ENCODE assay signal across 14 cellular contexts in genomic region chr15:73941044-73941443, GRCh38. TPM values are rescaled to one million over a fixed set of nuclear protein-coding genes. Genes with fewer than 3 reads are reported as not detected.
DNase-seq lines count a peak whose midpoint lies in the region; ATAC-seq and TF ChIP-seq lines count a peak whose summit lies in the region.
"Had no signal": no experiment of that assay in that cellular context is flagged by ENCODE, and none has a peak within 500 bp of the region (broad histone marks: within the 10 kb centered on the region; RNA-seq: fewer than 3 reads in every experiment).

No MANE protein-coding gene starts in this region.

- peaks cover 8% of the 10 kb centered on the region for H3K4me1 ChIP-seq in endodermal cell (ENCODE audit: control insufficient read depth, insufficient read depth, low read length)
- H3K4me1 ChIP-seq in GM23338 (ENCODE audit: insufficient read depth), result no peaks in the 10 kb centered on the region
- no peaks in the 10 kb centered on the region for H3K4me1 ChIP-seq in mucosa of descending colon (ENCODE audit: low read depth)

- no peaks in the 10 kb centered on the region for H3K9me3 Mint-ChIP-seq in endodermal cell
- no peaks in the 10 kb centered on the region for H3K9me3 Mint-ChIP-seq in GM23338
- no peaks in the 10 kb centered on the region for H3K9me3 Mint-ChIP-seq in progenitor cell of endocrine pancreas (ENCODE audit: low read depth)
- H3K9me3 Mint-ChIP-seq: brain; IgD-negative memory B cell; stimulated activated memory B cell treated with anti-CD40 and anti-IgM and Interleukin-4, amounts not matched to agents 10 μg/mL and 1 μg/mL and 100 μg/mL, for 72 hours had no signal

- H3K27me3 Mint-ChIP-seq in endodermal cell (ENCODE audit: insufficient read depth) (peaks cover 6% of the 10 kb centered on the region), GM23338 (ENCODE audit: insufficient read depth, low read depth, poor library complexity) (peaks cover 6% of the 10 kb centered on the region), progenitor cell of endocrine pancreas (no peaks in the 10 kb centered on the region)
- H3K27me3 Mint-ChIP-seq: IgD-negative memory B cell had no signal

- H3K4me1 Mint-ChIP-seq in endodermal cell, result peaks cover 25% of the 10 kb centered on the region
- H3K4me1 Mint-ChIP-seq in GM23338, result peaks cover 13% of the 10 kb centered on the region
- peaks cover 7% of the 10 kb centered on the region for H3K4me1 Mint-ChIP-seq in progenitor cell of endocrine pancreas (ENCODE audit: low read depth)

- no peaks in the 10 kb centered on the region for H3K36me3 ChIP-seq in endodermal cell (ENCODE audit: control insufficient read depth, insufficient read depth, low read length)
- H3K36me3 ChIP-seq in GM23338 (ENCODE audit: insufficient read depth), result no peaks in the 10 kb centered on the region
- H3K36me3 ChIP-seq in mucosa of descending colon (ENCODE audit: low read depth), result no peaks in the 10 kb centered on the region
- H3K36me3 ChIP-seq: right lobe of liver had no signal

- H3K27me3 ChIP-seq in endodermal cell (ENCODE audit: control insufficient read depth, insufficient read depth, low read length, poor library complexity, severe bottlenecking) (no peaks in the 10 kb centered on the region), GM23338 (ENCODE audit: insufficient read depth) (no peaks in the 10 kb centered on the region)
- H3K27me3 ChIP-seq: right lobe of liver had no signal

- WGBS in endodermal cell (ENCODE audit: insufficient coverage in 1 of 2, insufficient read length in 1 of 2), 2 experiments, result 100% methylated on average over 1 of the region's 1 CpG; no CpG with 5 or more reads in 1 of the 2 experiments

- no peaks in the 10 kb centered on the region for H3K9me2 ChIP-seq in GM23338 (ENCODE audit: insufficient read depth)

- peak overlapping the region; percentile 4 for H3K27ac ChIP-seq in endodermal cell (ENCODE audit: low read depth, low read length)
- H3K27ac ChIP-seq in GM23338 (ENCODE audit: low read depth), result no peak overlapping the region
- H3K27ac ChIP-seq: right lobe of liver had no signal

- TF ChIP-seq CTCF in endodermal cell (conservative IDR thresholded peaks at IDR 0.05) (no peak), GM23338 (conservative IDR thresholded peaks at IDR 0.05; ENCODE audit: low read depth in 2 of 2) (no peak), mucosa of descending colon (IDR thresholded peaks at IDR 0.05) (no peak), progenitor cell of endocrine pancreas (IDR thresholded peaks at IDR 0.05; ENCODE audit: unreplicated experiment) (no peak)

- H3K9me3 ChIP-seq in endodermal cell (ENCODE audit: control insufficient read depth, low read length) (no peaks in the 10 kb centered on the region), mucosa of descending colon (no peaks in the 10 kb centered on the region)
- H3K9me3 ChIP-seq: Caco-2, right lobe of liver had no signal

- H2AFZ ChIP-seq in GM23338, result no peak overlapping the region

- H3K4me2 ChIP-seq in GM23338, result no peak overlapping the region

- H3K4me3 ChIP-seq in endodermal cell (ENCODE audit: low read length), result no peak overlapping the region
- H3K4me3 ChIP-seq in GM23338, result no peak overlapping the region
- H3K4me3 ChIP-seq in mucosa of descending colon, result no peak overlapping the region
- H3K4me3 ChIP-seq: right lobe of liver had no signal

- no peaks in the 10 kb centered on the region for H3K79me2 ChIP-seq in GM23338 (replicated peaks; ENCODE audit: insufficient read depth)

- no peaks in the 10 kb centered on the region for H3F3A ChIP-seq in GM23338 (replicated peaks; ENCODE audit: low read depth)

- H3K9ac ChIP-seq in endodermal cell (ENCODE audit: extremely low read depth, low read length, poor library complexity, severe bottlenecking), result no peak overlapping the region

- no peaks in the 10 kb centered on the region for H4K20me1 ChIP-seq in GM23338 (replicated peaks; ENCODE audit: insufficient read depth)

- no peak; the same call in 2 of the 3 replicates for ATAC-seq in GM23338
- no peak for ATAC-seq in mucosa of descending colon
- ATAC-seq: stimulated activated memory B cell treated with anti-CD40 and anti-IgM and Interleukin-4, amounts not matched to agents 10 μg/mL and 1 μg/mL and 100 μg/mL, for 72 hours had no signal

- no peak overlapping the region for H3K27ac Mint-ChIP-seq in endodermal cell
- no peak overlapping the region for H3K27ac Mint-ChIP-seq in GM23338
- no peak overlapping the region for H3K27ac Mint-ChIP-seq in progenitor cell of endocrine pancreas
- H3K27ac Mint-ChIP-seq: IgD-negative memory B cell; stimulated activated memory B cell treated with anti-CD40 and anti-IgM and Interleukin-4, amounts not matched to agents 10 μg/mL and 1 μg/mL and 100 μg/mL, for 72 hours had no signal

- intact Hi-C loops in mucosa of descending colon (cut with DNase I, micrococcal nuclease), result no loop called here

- no peaks in the 10 kb centered on the region for H3K36me3 Mint-ChIP-seq in endodermal cell (ENCODE audit: low read depth)
- no peaks in the 10 kb centered on the region for H3K36me3 Mint-ChIP-seq in GM23338 (ENCODE audit: low read depth)
- no peaks in the 10 kb centered on the region for H3K36me3 Mint-ChIP-seq in progenitor cell of endocrine pancreas (ENCODE audit: insufficient read depth)
- H3K36me3 Mint-ChIP-seq: brain; IgD-negative memory B cell; stimulated activated memory B cell treated with anti-CD40 and anti-IgM and Interleukin-4, amounts not matched to agents 10 μg/mL and 1 μg/mL and 100 μg/mL, for 72 hours had no signal

- DNase-seq in AG08396 (ENCODE audit: low spot score), result peak; percentile 83
- DNase-seq in NCI-H226, result peak; percentile 98
- no peak for DNase-seq in endodermal cell
- DNase-seq in myocyte (ENCODE audit: low read depth), result peak; percentile 71
- DNase-seq in GM23338 (ENCODE audit: low spot score), result no peak
- DNase-seq in mucosa of descending colon, result no peak
- DNase-seq in dermis blood vessel endothelial cell, result no peak
- no peak for DNase-seq in progenitor cell of endocrine pancreas (ENCODE audit: low spot score, unreplicated experiment)
- DNase-seq: Caco-2, NCI-H510A treated with DMSO at 0.1 percent for 48 hours had no signal

- H3K4me3 Mint-ChIP-seq in endodermal cell, result no peak overlapping the region
- no peak overlapping the region for H3K4me3 Mint-ChIP-seq in GM23338
- H3K4me3 Mint-ChIP-seq in progenitor cell of endocrine pancreas (ENCODE audit: low read depth), result no peak overlapping the region
- H3K4me3 Mint-ChIP-seq: brain; stimulated activated memory B cell treated with anti-CD40 and anti-IgM and Interleukin-4, amounts not matched to agents 10 μg/mL and 1 μg/mL and 100 μg/mL, for 72 hours had no signal

TF ChIP-seq in GM23338, 12 proteins besides CTCF, POLR2A, EP300 and RAD21 (continues in another document):
- TF ChIP-seq EZH2phosphoT487 (IDR thresholded peaks at IDR 0.05; ENCODE audit: unreplicated experiment) (no peak), EZH2 (IDR thresholded peaks at IDR 0.05; ENCODE audit: low read depth, unreplicated experiment) (no peak), ZNF331 (CRISPR knock-in tag; IDR thresholded peaks at IDR 0.05; ENCODE audit: low read depth) (no peak), ZNF114 (CRISPR knock-in tag; IDR thresholded peaks at IDR 0.05) (no peak), STAT1 (IDR thresholded peaks at IDR 0.05; ENCODE audit: unreplicated experiment) (no peak), ETS1 (IDR thresholded peaks at IDR 0.05) (no peak), CREB1 (CRISPR knock-in tag; IDR thresholded peaks at IDR 0.05; ENCODE audit: low read depth) (no peak)

RNA-seq across cellular contexts. Expression of gene LOXL1, which starts 14.8 kb away (rescaled TPM):
- total RNA-seq in endodermal cell (10 to 100 TPM; 21.3 to 31.8 TPM), myocyte (129 and 136 TPM in 2 replicates), mucosa of descending colon (1 to 10 TPM in 2 of 3 donors, under 1 TPM in 1; 0.87 to 7.9 (median 5.1) TPM), dermis blood vessel endothelial cell (0.68 and 0.70 TPM in 2 replicates), progenitor cell of endocrine pancreas (17.1 and 17.4 TPM in 2 replicates)
- polyA plus RNA-seq in endodermal cell (2013, experiment 1 of 2), result 92.7 TPM
- polyA plus RNA-seq in endodermal cell (2013, experiment 2 of 2), result 93.8 TPM
- 758 TPM for polyA plus RNA-seq in myocyte (2012)
- 6.8 and 10.8 TPM in 2 replicates for total RNA-seq in GM23338 (2014; rRNA removed; shearing (Covaris generic))
- 6.9 and 10.3 TPM in 2 replicates for polyA plus RNA-seq in GM23338 (2016; fragmentation: Nextera tagmentation; extraction: Ambion mirVana)

RNA-seq across cellular contexts. Expression of gene STOML1, which starts 51.1 kb away (rescaled TPM):
- total RNA-seq in endodermal cell (1 to 10 TPM; 4.4 to 5.5 TPM), myocyte (32.2 and 35.1 TPM in 2 replicates), mucosa of descending colon (10 to 100 TPM; 11.5 to 13.4 (median 12.4) TPM), dermis blood vessel endothelial cell (19.9 and 22.3 TPM in 2 replicates), progenitor cell of endocrine pancreas (8.0 and 8.7 TPM in 2 replicates)
- polyA plus RNA-seq in endodermal cell (2013, experiment 1 of 2), result 7.9 TPM
- polyA plus RNA-seq in endodermal cell (2013, experiment 2 of 2), result 6.8 TPM
- polyA plus RNA-seq in myocyte (2012), result 52.1 TPM
- 2.4 and 2.7 TPM in 2 replicates for total RNA-seq in GM23338 (2014; rRNA removed; shearing (Covaris generic))
- 1.5 and 2.3 TPM in 2 replicates for polyA plus RNA-seq in GM23338 (2016; fragmentation: Nextera tagmentation; extraction: Ambion mirVana)

RNA-seq across cellular contexts. Expression of gene PML, which starts 53.5 kb away (rescaled TPM):
- total RNA-seq in endodermal cell (10 to 100 TPM; 26.5 to 28.9 TPM), myocyte (33.8 and 43.0 TPM in 2 replicates), mucosa of descending colon (10 to 100 TPM; 27.6 to 52.2 (median 35.6) TPM), dermis blood vessel endothelial cell (95.5 and 176 TPM in 2 replicates), progenitor cell of endocrine pancreas (27.8 and 29.9 TPM in 2 replicates)
- 25.5 TPM for polyA plus RNA-seq in endodermal cell (2013, experiment 1 of 2)
- polyA plus RNA-seq in endodermal cell (2013, experiment 2 of 2), result 23.7 TPM
- polyA plus RNA-seq in myocyte (2012), result 72.6 TPM
- total RNA-seq in GM23338 (2014; rRNA removed; shearing (Covaris generic)), result 73.1 and 85.3 TPM in 2 replicates
- polyA plus RNA-seq in GM23338 (2016; fragmentation: Nextera tagmentation; extraction: Ambion mirVana), result 18.9 and 19.0 TPM in 2 replicates

Comparison
In these comparisons a context has a peak if more than half of its experiments do, and no peak if none do; other contexts are left out.
1. DNase-seq: peak in AG08396 (single experiment), NCI-H226 (single experiment) and myocyte (single experiment); none in endodermal cell (single experiment), GM23338 (single experiment), mucosa of descending colon (0 of 3), dermis blood vessel endothelial cell (single experiment) and progenitor cell of endocrine pancreas (single experiment).